7 cellular contexts compared by ENCODE assay signal in the genomic region with DNA sequence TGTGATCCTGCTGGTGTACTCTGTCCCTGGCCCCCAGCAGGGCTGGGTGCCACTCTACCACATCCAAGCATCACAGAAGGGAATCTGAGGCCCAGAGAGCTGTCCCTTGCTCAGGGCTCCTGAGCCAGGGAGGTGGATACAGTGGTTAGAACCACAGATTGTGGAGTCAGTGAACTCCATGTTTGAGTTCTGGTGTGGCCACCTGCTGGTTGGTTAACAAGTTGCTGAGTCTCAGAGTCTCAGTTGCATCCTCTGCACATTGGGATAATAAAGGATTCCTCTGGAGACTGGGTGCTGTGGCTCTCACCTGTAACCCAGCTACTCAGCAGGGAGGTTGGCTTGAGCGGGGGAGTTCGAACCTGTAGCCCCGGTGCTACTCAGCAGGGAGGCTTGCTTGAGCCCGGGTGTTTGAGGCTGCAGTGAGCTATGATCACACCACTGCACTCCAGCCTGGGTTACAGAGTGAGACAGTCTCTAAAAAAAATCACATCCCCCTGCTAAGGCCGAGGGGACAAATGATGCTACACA. TPM values are rescaled to one million over a fixed set of nuclear protein-coding genes. Genes with fewer than 3 reads are reported as not detected.
DNase-seq lines count a peak whose midpoint lies in the region; ATAC-seq and TF ChIP-seq lines count a peak whose summit lies in the region.

No MANE protein-coding gene starts in this region.

- ATAC-seq in mucosa of descending colon: peak; percentile 50
- no peak for ATAC-seq in heart left ventricle

- peaks cover 0 to 4% (median 0%) of the 10 kb centered on the region in 5 experiments for H3K9me3 Mint-ChIP-seq in brain

- intact Hi-C loops in mucosa of descending colon (cut with DNase I, micrococcal nuclease) (no loop called here), heart left ventricle (cut with DNase I) (no loop called here)

- peak overlapping the region in 3 of 5 experiments; percentile 58 to 90 (median 60) for H3K27ac Mint-ChIP-seq in brain

- H3K4me1 Mint-ChIP-seq in brain: peaks cover 79% of the 10 kb centered on the region

- H3K4me1 ChIP-seq in mucosa of descending colon (ENCODE audit: low read depth) (no peaks in the 10 kb centered on the region), heart left ventricle (no peaks in the 10 kb centered on the region)

- H3K4me3 ChIP-seq in Jurkat, Clone E6-1 (ENCODE audit: low read length): no peak overlapping the region
- H3K4me3 ChIP-seq in mucosa of descending colon (no peak overlapping the region), heart left ventricle (no peak overlapping the region)

- peaks cover 0 to 31% (median 3%) of the 10 kb centered on the region in 9 donors for H3K27me3 ChIP-seq in heart left ventricle

- H3K27me3 Mint-ChIP-seq in brain: peaks cover 34% of the 10 kb centered on the region

- H3K9me3 ChIP-seq in mucosa of descending colon (no peaks in the 10 kb centered on the region), heart left ventricle (no peaks in the 10 kb centered on the region)

- no peak for TF ChIP-seq POLR2A in heart left ventricle (IDR thresholded peaks at IDR 0.05)

- H3K27ac ChIP-seq in heart left ventricle: no peak overlapping the region

- H3K4me3 Mint-ChIP-seq in brain: peak overlapping the region in 2 of 5 experiments; percentile 24 to 46

- peak; percentile 24 for DNase-seq in EL
- DNase-seq in Jurkat, Clone E6-1 (ENCODE audit: low read depth, low spot score): peak; percentile 30
- DNase-seq in mucosa of descending colon: no peak
- no peak for DNase-seq in heart left ventricle
- no peak for DNase-seq in cerebellar cortex (ENCODE audit: low spot score)
- DNase-seq in H4 (ENCODE audit: low spot score): no peak

- H3K36me3 Mint-ChIP-seq in brain: no peaks in the 10 kb centered on the region

- TF ChIP-seq CTCF in brain (conservative IDR thresholded peaks at IDR 0.05) (peak in 1 of 2 experiments; percentile 16), mucosa of descending colon (IDR thresholded peaks at IDR 0.05) (no peak), heart left ventricle (IDR thresholded peaks at IDR 0.05) (peak in 2 of 12 donors; percentile 9 to 23)

- 51 to 57% (median 54%) methylated on average over 5 of the region's 5 CpGs for WGBS in heart left ventricle, 4 donors

- H3K36me3 ChIP-seq in mucosa of descending colon (ENCODE audit: low read depth): no peaks in the 10 kb centered on the region
- H3K36me3 ChIP-seq in heart left ventricle: no peaks in the 10 kb centered on the region

RNA-seq across cellular contexts. Expression of gene MVK, which starts 39.4 kb away (rescaled TPM):
- polyA plus RNA-seq in Jurkat, Clone E6-1 (2012; ENCODE audit: insufficient read depth, insufficient read length): 16.4 TPM
- polyA plus RNA-seq in brain (ENCODE audit: insufficient read depth, low read depth, low replicate concordance) (33.4 TPM), heart left ventricle (10 to 100 TPM; 13.4 to 13.9 TPM)
- total RNA-seq in mucosa of descending colon (10 to 100 TPM; 18.9 to 30.0 (median 29.8) TPM), heart left ventricle (10 to 100 TPM in 5 of 9 donors, 1 to 10 TPM in 4; 7.9 to 14.9 (median 10.1) TPM)
- total RNA-seq in H4 (2014; rRNA removed; shearing (Covaris generic)): 24.1 and 24.4 TPM in 2 replicates

RNA-seq across cellular contexts. Expression of gene MMAB, which starts 39.7 kb away (rescaled TPM):
- polyA plus RNA-seq in Jurkat, Clone E6-1 (2012; ENCODE audit: insufficient read depth, insufficient read length): 49.1 TPM
- polyA plus RNA-seq in brain (ENCODE audit: insufficient read depth, low read depth, low replicate concordance) (62.8 TPM), heart left ventricle (10 to 100 TPM; 38.1 to 43.4 TPM)
- total RNA-seq in mucosa of descending colon (10 to 100 TPM; 29.9 to 45.5 (median 42.0) TPM), heart left ventricle (10 to 100 TPM; 29.5 to 43.3 (median 34.4) TPM)
- total RNA-seq in H4 (2014; rRNA removed; shearing (Covaris generic)): 33.0 and 48.4 TPM in 2 replicates

Comparison
In these comparisons a context has a peak if more than half of its experiments do, and no peak if none do; other contexts are left out.
1. DNase-seq: peak in EL (single experiment) and Jurkat, Clone E6-1 (single experiment); none in mucosa of descending colon (0 of 3), heart left ventricle (0 of 5), cerebellar cortex (single experiment) and H4 (single experiment).